9 cellular contexts compared by ENCODE assay signal in the genomic region with DNA sequence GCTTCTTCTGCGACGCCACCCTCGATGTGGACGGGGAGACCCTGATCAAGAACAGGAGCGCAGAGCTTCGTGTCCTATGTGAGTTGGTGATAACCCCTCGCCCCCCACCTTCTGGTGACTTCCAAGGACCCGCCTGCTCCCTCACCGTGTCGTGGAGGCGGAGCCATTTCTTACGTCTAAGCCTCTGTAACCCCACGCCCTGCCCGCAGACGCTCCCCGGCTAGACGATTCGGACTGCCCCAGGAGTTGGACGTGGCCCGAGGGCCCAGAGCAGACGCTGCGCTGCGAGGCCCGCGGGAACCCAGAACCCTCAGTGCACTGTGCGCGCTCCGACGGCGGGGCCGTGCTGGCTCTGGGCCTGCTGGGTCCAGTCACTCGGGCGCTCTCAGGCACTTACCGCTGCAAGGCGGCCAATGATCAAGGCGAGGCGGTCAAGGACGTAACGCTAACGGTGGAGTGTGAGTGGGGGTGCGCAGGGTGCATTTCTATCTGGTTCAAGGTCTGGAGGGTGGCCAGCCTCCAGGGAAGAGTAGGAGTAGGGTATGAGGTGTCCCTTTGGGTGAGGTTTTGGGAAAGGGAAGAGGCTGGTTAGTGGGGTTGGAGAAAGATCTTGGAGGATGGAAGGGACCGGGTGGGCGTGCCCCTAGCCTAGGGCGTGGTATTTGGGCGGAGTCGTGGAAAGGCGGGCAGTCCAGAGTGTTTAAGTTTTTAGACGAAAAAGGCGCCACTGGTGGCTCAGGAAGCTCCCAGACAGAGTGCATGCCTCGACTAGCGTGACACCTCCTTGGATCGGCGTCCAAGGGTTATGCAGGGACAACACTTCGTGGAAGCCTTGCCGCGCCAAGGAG. TPM values are rescaled to one million over a fixed set of nuclear protein-coding genes. Genes with fewer than 3 reads are reported as not detected.
DNase-seq lines count a peak whose midpoint lies in the region; ATAC-seq and TF ChIP-seq lines count a peak whose summit lies in the region.
"Had no signal": no experiment of that assay in that cellular context is flagged by ENCODE, and none has a peak within 500 bp of the region (broad histone marks: within the 10 kb centered on the region; RNA-seq: fewer than 3 reads in every experiment).

No MANE protein-coding gene starts in this region.

- no peak for ATAC-seq in WTC11

- no peaks in the 10 kb centered on the region for H3K36me3 Mint-ChIP-seq in WTC11

- H3K9me3 ChIP-seq in iPS-15b (ENCODE audit: control insufficient read depth, insufficient read depth, low read length) (no peaks in the 10 kb centered on the region), spleen (no peaks in the 10 kb centered on the region)

- H3K4me1 ChIP-seq in iPS-15b (ENCODE audit: control insufficient read depth, insufficient read depth, low read length) (no peaks in the 10 kb centered on the region), spleen (peaks cover 55 to 87% (median 77%) of the 10 kb centered on the region in 6 donors)

- TF ChIP-seq POLR2A in spleen (IDR thresholded peaks at IDR 0.05), result no peak

- intact Hi-C loops in spleen (cut with DNase I; ENCODE audit: low total_unique reads), result no loop called here

- no peaks in the 10 kb centered on the region for H3K36me3 ChIP-seq in iPS-15b (ENCODE audit: control insufficient read depth, insufficient read depth, low read length)
- H3K36me3 ChIP-seq in spleen, result no peaks in the 10 kb centered on the region

- no peak for TF ChIP-seq CTCF in WTC11 (IDR thresholded peaks at IDR 0.05)
- no peak for TF ChIP-seq CTCF in spleen (IDR thresholded peaks at IDR 0.05 in 8 of 11, conservative IDR thresholded peaks at IDR 0.05 in 3 of 11)

- H3K9me3 Mint-ChIP-seq in WTC11, result no peaks in the 10 kb centered on the region

- peak overlapping the region; percentile 57 for H3K4me3 ChIP-seq in iPS-15b (ENCODE audit: low read depth, low read length)
- H3K4me3 ChIP-seq in spleen, result peak overlapping the region in 7 of 8 donors; percentile 28 to 70 (median 44)

- POLR2A ChIA-PET in WTC11 (lab: Charles Lee), result interaction anchor here (0.9 kb wide), 1 partner anchor 24 kb away, joined by 3 read pairs; no protein-coding TSS in a partner anchor

- 17 to 35% (median 27%) methylated on average over 30 to 56 of the region's 56 CpGs for WGBS in spleen, 5 donors

- no peak overlapping the region; the same call in 1 of the 2 replicates for H3K27ac Mint-ChIP-seq in WTC11

- no peak overlapping the region for H3K9ac ChIP-seq in iPS-15b (ENCODE audit: low read depth, low read length)

- H3K27me3 Mint-ChIP-seq in WTC11 (ENCODE audit: low read depth), result peaks cover 98% of the 10 kb centered on the region

- H3K4me1 Mint-ChIP-seq in WTC11, result peaks cover 33% of the 10 kb centered on the region

- CTCF ChIA-PET in WTC11 (lab: Charles Lee), result interaction anchor here (0.6 to 9.0 kb wide), 9 partner anchors 17 to 131 kb away, joined by 3 to 180 read pairs (median 4); a partner anchor contains a TSS

- H3K27me3 ChIP-seq in iPS-15b (ENCODE audit: control insufficient read depth, insufficient read depth, low read length), result peaks cover 84% of the 10 kb centered on the region
- peaks cover 20 to 99% (median 90%) of the 10 kb centered on the region in 7 donors for H3K27me3 ChIP-seq in spleen (replicated peaks in 1 of 7)

- H3K4me3 Mint-ChIP-seq in WTC11, result peak overlapping the region; percentile 82

- DNase-seq in activated CD4-positive, alpha-beta T cell treated with anti-CD3 and anti-CD28 coated beads for 48 hours, result peak; percentile 34
- no peak for DNase-seq in activated CD4-positive, alpha-beta T cell treated with anti-CD3 and anti-CD28 coated beads for 4 hours
- DNase-seq in WTC11 (ENCODE audit: low spot score) (peak; percentile 57), spleen (no peak), NCI-H510A (lab: John Stamatoyannopoulos, UW) (no peak), NCI-H2081 (lab: John Stamatoyannopoulos, UW) (no peak)
- no peak for DNase-seq in central memory CD4-positive, alpha-beta T cell
- DNase-seq: NCI-H2171 treated with DMSO at 0.1 percent for 48 hours had no signal

- peak overlapping the region in 1 of 8 donors; percentile 4 for H3K27ac ChIP-seq in spleen

TF ChIP-seq in WTC11, 78 proteins besides CTCF, POLR2A, EP300 and RAD21:
- TF ChIP-seq ZNF232 (CRISPR knock-in tag; IDR thresholded peaks at IDR 0.05) (no peak), KAT7 (CRISPR knock-in tag; IDR thresholded peaks at IDR 0.05; ENCODE audit: borderline replicate concordance) (no peak), JAZF1 (CRISPR knock-in tag; IDR thresholded peaks at IDR 0.05) (no peak), TEAD4 (CRISPR knock-in tag; IDR thresholded peaks at IDR 0.05) (no peak), SMAD3 (CRISPR knock-in tag; IDR thresholded peaks at IDR 0.05; ENCODE audit: borderline replicate concordance) (no peak), SOX15 (CRISPR knock-in tag; IDR thresholded peaks at IDR 0.05) (no peak), ZNF219 (CRISPR knock-in tag; IDR thresholded peaks at IDR 0.05; ENCODE audit: borderline replicate concordance) (no peak), ZNF121 (CRISPR knock-in tag; IDR thresholded peaks at IDR 0.05) (no peak), MXD4 (CRISPR knock-in tag; IDR thresholded peaks at IDR 0.05; ENCODE audit: borderline replicate concordance) (no peak), ZNF396 (CRISPR knock-in tag; IDR thresholded peaks at IDR 0.05; ENCODE audit: borderline replicate concordance) (no peak), NFATC4 (CRISPR knock-in tag; IDR thresholded peaks at IDR 0.05) (no peak)
- TF ChIP-seq, protein P1, sequence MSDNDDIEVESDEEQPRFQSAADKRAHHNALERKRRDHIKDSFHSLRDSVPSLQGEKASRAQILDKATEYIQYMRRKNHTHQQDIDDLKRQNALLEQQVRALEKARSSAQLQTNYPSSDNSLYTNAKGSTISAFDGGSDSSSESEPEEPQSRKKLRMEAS (CRISPR knock-in tag; IDR thresholded peaks at IDR 0.05), result no peak
- TF ChIP-seq, protein P2, sequence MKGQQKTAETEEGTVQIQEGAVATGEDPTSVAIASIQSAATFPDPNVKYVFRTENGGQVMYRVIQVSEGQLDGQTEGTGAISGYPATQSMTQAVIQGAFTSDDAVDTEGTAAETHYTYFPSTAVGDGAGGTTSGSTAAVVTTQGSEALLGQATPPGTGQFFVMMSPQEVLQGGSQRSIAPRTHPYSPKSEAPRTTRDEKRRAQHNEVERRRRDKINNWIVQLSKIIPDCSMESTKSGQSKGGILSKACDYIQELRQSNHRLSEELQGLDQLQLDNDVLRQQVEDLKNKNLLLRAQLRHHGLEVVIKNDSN (CRISPR knock-in tag; IDR thresholded peaks at IDR 0.05), result no peak

RNA-seq across cellular contexts. Expression of a gene that starts 3.3 kb away (rescaled TPM):
- total RNA-seq in WTC11 (2021) (7.3 to 8.1 TPM (median 8.0 TPM) in 3 replicates), spleen (1 to 10 TPM in 4 of 7 donors, under 1 TPM in 3; 0.33 to 1.4 (median 1.0) TPM)
- under 1 TPM; 0.07 to 0.29 (median 0.21) TPM for polyA plus RNA-seq in spleen

RNA-seq across cellular contexts. Expression of a gene that starts 6.3 kb away (rescaled TPM):
- total RNA-seq in WTC11 (2021), result 2.0 to 3.7 TPM (median 3.1 TPM) in 3 replicates
- total RNA-seq in spleen, result 1 to 10 TPM; 1.2 to 3.7 (median 1.6) TPM
- under 1 TPM; 0.48 to 0.57 (median 0.49) TPM for polyA plus RNA-seq in spleen

RNA-seq across cellular contexts. Expression of a gene that starts 16.6 kb away (rescaled TPM):
- total RNA-seq in WTC11 (2021) (5.9 to 8.9 TPM (median 7.7 TPM) in 3 replicates), spleen (1 to 10 TPM; 2.7 to 7.0 (median 3.2) TPM)
- polyA plus RNA-seq in spleen, result 10 to 100 TPM; 11.6 to 24.1 (median 19.7) TPM

RNA-seq across cellular contexts. Expression of a gene that starts 22.1 kb away (rescaled TPM):
- total RNA-seq in WTC11 (2021), result 3.8 to 5.4 TPM (median 4.8 TPM) in 3 replicates
- 100 to 1,000 TPM in 5 of 7 donors, 10 to 100 TPM in 2; 84.4 to 163 (median 116) TPM for total RNA-seq in spleen
- 10 to 100 TPM; 12.8 to 22.2 (median 15.1) TPM for polyA plus RNA-seq in spleen

RNA-seq across cellular contexts. Expression of a gene that starts 22.8 kb away (rescaled TPM):
- total RNA-seq in WTC11 (2021), result 26.2 to 27.0 TPM (median 26.6 TPM) in 3 replicates
- total RNA-seq in spleen, result 10 to 100 TPM in 6 of 7 donors, 1 to 10 TPM in 1; 9.1 to 28.1 (median 11.2) TPM
- 10 to 100 TPM; 16.1 to 27.9 (median 19.8) TPM for polyA plus RNA-seq in spleen

Comparison
In these comparisons a context has a peak if more than half of its experiments do, and no peak if none do; other contexts are left out.
1. DNase-seq: peak in activated CD4-positive, alpha-beta T cell treated with anti-CD3 and anti-CD28 coated beads for 48 hours (single experiment) and WTC11 (single experiment); none in activated CD4-positive, alpha-beta T cell treated with anti-CD3 and anti-CD28 coated beads for 4 hours (0 of 2), spleen (single experiment), NCI-H510A (single experiment), central memory CD4-positive, alpha-beta T cell (single experiment) and NCI-H2081 (0 of 2).